Comparison of ENCODE assay signal across 8 cellular contexts in genomic region chr3:157081681-157082210, GRCh38.
DNase-seq lines count a peak whose midpoint lies in the region; ATAC-seq and TF ChIP-seq lines count a peak whose summit lies in the region.

No MANE protein-coding gene starts in this region.

- H3K4me2 ChIP-seq in Karpas-422 (ENCODE audit: low read depth, low read length, poor library complexity, severe bottlenecking) (peak overlapping the region; percentile 34), osteoblast (ENCODE audit: insufficient read depth, low read length) (peak overlapping the region; percentile 64)

- H3K9me3 ChIP-seq in Karpas-422 (ENCODE audit: low read length) (no peaks in the 10 kb centered on the region), osteoblast (ENCODE audit: low read depth, low read length) (no peaks in the 10 kb centered on the region), thyroid gland (no peaks in the 10 kb centered on the region)

- DNase-seq in Caki2 (ENCODE audit: low read depth) (peak; percentile 99), Karpas-422 (peak; percentile 92), foreskin keratinocyte (peak; percentile 89 to 94), osteoblast (ENCODE audit: insufficient read length, low spot score, missing footprints) (peak; percentile 95), thyroid gland (peak; percentile 89 to 90), NCI-H510A (lab: John Stamatoyannopoulos, UW) (no peak)
- DNase-seq in activated T-cell treated with anti-CD3 and anti-CD28 coated beads, Interleukin-2, amount 50 U/mL, for 24 hours = peak; percentile 93

- H3K4me1 ChIP-seq in Karpas-422 (ENCODE audit: low read length) = peaks cover 8% of the 10 kb centered on the region
- peaks cover 22% of the 10 kb centered on the region for H3K4me1 ChIP-seq in foreskin keratinocyte
- H3K4me1 ChIP-seq in osteoblast (ENCODE audit: insufficient read depth, low read length) = peaks cover 49% of the 10 kb centered on the region
- H3K4me1 ChIP-seq in thyroid gland = peaks cover 0 to 28% of the 10 kb centered on the region in 2 donors

- no peaks in the 10 kb centered on the region for H3K36me3 Mint-ChIP-seq in activated T-cell treated with anti-CD3 and anti-CD28 coated beads, Interleukin-2, amount 50 U/mL, for 24 hours (ENCODE audit: low read depth)

- H3K27ac ChIP-seq in Karpas-422 (ENCODE audit: low read length) = no peak overlapping the region
- H3K27ac ChIP-seq in foreskin keratinocyte = peak overlapping the region; percentile 83
- peak overlapping the region; percentile 85 for H3K27ac ChIP-seq in osteoblast (ENCODE audit: low read depth, low read length)
- peak overlapping the region in 2 of 3 donors; percentile 19 to 29 for H3K27ac ChIP-seq in thyroid gland

- H4K20me1 ChIP-seq in Karpas-422 (ENCODE audit: insufficient read depth, low read depth, low read length) (no peaks in the 10 kb centered on the region), osteoblast (ENCODE audit: insufficient read depth, low read length) (no peaks in the 10 kb centered on the region)

- H3K9ac ChIP-seq in Karpas-422 (ENCODE audit: low read length) = no peak overlapping the region

- H3K27ac Mint-ChIP-seq in activated T-cell treated with anti-CD3 and anti-CD28 coated beads, Interleukin-2, amount 50 U/mL, for 24 hours = peak overlapping the region; percentile 53

- H3K4me3 Mint-ChIP-seq in activated T-cell treated with anti-CD3 and anti-CD28 coated beads, Interleukin-2, amount 50 U/mL, for 24 hours = no peak overlapping the region

- H3K4me1 Mint-ChIP-seq in activated T-cell treated with anti-CD3 and anti-CD28 coated beads, Interleukin-2, amount 50 U/mL, for 24 hours (ENCODE audit: low read depth) = peaks cover 40% of the 10 kb centered on the region

- no peaks in the 10 kb centered on the region for H3K27me3 Mint-ChIP-seq in activated T-cell treated with anti-CD3 and anti-CD28 coated beads, Interleukin-2, amount 50 U/mL, for 24 hours

- no peaks in the 10 kb centered on the region for H3K9me2 ChIP-seq in Karpas-422 (replicated peaks; ENCODE audit: insufficient read depth, low read length)

- TF ChIP-seq CTCF in foreskin keratinocyte (conservative IDR thresholded peaks at IDR 0.05) = peak; percentile 97
- peak; percentile 99 for TF ChIP-seq CTCF in osteoblast (IDR thresholded peaks at IDR 0.05; ENCODE audit: extremely low read depth, low read depth, low read length)
- peak; percentile 94 to 99 (median 96) for TF ChIP-seq CTCF in thyroid gland (IDR thresholded peaks at IDR 0.05)

- H3K79me2 ChIP-seq in Karpas-422 (ENCODE audit: low read length) (no peaks in the 10 kb centered on the region), osteoblast (ENCODE audit: insufficient read depth, low read length) (no peaks in the 10 kb centered on the region)

- H3K4me3 ChIP-seq in Karpas-422 (ENCODE audit: low read length) (no peak overlapping the region), osteoblast (ENCODE audit: insufficient read depth, low read length) (peak overlapping the region; percentile 28), thyroid gland (replicated peaks in 1 of 3) (no peak overlapping the region)

- intact Hi-C loops in thyroid gland (cut with DNase I) = loop anchor here (5.0 to 10.0 kb wide), 4 partner anchors 56 to 934 kb away; partner anchors contain the start of genes SSR3 and TIPARP

- no peaks in the 10 kb centered on the region for H3K9me3 Mint-ChIP-seq in activated T-cell treated with anti-CD3 and anti-CD28 coated beads, Interleukin-2, amount 50 U/mL, for 24 hours

- no peak overlapping the region for H2AFZ ChIP-seq in Karpas-422 (ENCODE audit: low read length)
- peak overlapping the region; percentile 30 for H2AFZ ChIP-seq in osteoblast (ENCODE audit: low read length)

- no peak for TF ChIP-seq POLR2A in thyroid gland (IDR thresholded peaks at IDR 0.05)

- H3K36me3 ChIP-seq in Karpas-422 (ENCODE audit: insufficient read depth, low read length) (no peaks in the 10 kb centered on the region), osteoblast (ENCODE audit: insufficient read depth, low read length) (no peaks in the 10 kb centered on the region), thyroid gland (no peaks in the 10 kb centered on the region)

- no peaks in the 10 kb centered on the region for H3K27me3 ChIP-seq in Karpas-422 (ENCODE audit: low read length)
- no peaks in the 10 kb centered on the region for H3K27me3 ChIP-seq in foreskin keratinocyte
- H3K27me3 ChIP-seq in osteoblast (ENCODE audit: insufficient read depth, low read length) = no peaks in the 10 kb centered on the region
- H3K27me3 ChIP-seq in thyroid gland = no peaks in the 10 kb centered on the region

- 6 to 9% methylated on average over 13 to 14 of the region's 14 CpGs for WGBS in thyroid gland, 2 donors

- ATAC-seq in GM21737 (IDR thresholded peaks at IDR 0.05; ENCODE audit: unreplicated experiment) = peak; percentile 69
- ATAC-seq in foreskin keratinocyte = peak; percentile 86

- in situ Hi-C loops in Caki2 (cut with HindIII; ENCODE audit: low pct_unique_long_range_greater_than_20kb, low sequenced_read_pairs) = no loop called here
